ENCODE assay signal across 40 cellular contexts in the genomic region with DNA sequence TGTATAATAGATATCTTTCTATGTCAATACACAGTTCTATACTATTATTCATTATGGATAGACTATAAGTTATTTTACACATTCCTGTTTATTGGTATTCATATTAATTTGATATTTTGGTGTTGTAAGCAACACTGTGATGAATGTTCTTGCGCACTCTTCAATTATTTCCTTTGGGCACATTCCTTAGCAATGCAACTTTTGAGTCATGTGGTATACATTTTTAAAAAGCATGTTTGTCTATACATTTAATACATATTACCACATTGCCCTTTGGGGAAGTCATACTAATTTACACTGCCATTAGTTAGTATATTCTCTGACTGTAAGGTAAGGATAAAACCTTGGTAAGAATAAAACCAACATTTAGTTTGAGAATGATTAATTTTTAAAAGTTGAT. TPM values are rescaled to one million over a fixed set of nuclear protein-coding genes. Genes with fewer than 3 reads are reported as not detected.
"Had no signal": no experiment of that assay in that cellular context is flagged by ENCODE, and none has a peak within 500 bp of the region (broad histone marks: within the 10 kb centered on the region; RNA-seq: fewer than 3 reads in every experiment).

No MANE protein-coding gene starts in this region.

- H3K4me1 ChIP-seq: adrenal gland, ascending aorta, body of pancreas, breast epithelium had no signal

- H3K27me3 ChIP-seq: adrenal gland, ascending aorta, body of pancreas, brain microvascular endothelial cell, breast epithelium, cardiac muscle cell had no signal

- H3K4me3 Mint-ChIP-seq: activated naive CD4-positive, alpha-beta T cell treated with anti-CD3 and anti-CD28 coated beads for 36 hours; activated naive CD4-positive, alpha-beta T cell treated with anti-CD3 and anti-CD28 coated beads, Interleukin-2, amount 10 ng/mL, durations not matched to agents 7 days and 5 days; activated naive CD4-positive, alpha-beta T cell treated with anti-CD3 and anti-CD28 coated beads, Interleukin-2, amount 50 U/mL, for 24 hours; activated naive CD8-positive, alpha-beta T cell; activated naive CD8-positive, alpha-beta T cell treated with anti-CD3 and anti-CD28 coated beads for 36 hours; activated naive CD8-positive, alpha-beta T cell treated with anti-CD3 and anti-CD28 coated beads, Interleukin-2, amount 10 ng/mL, durations not matched to agents 7 days and 5 days; activated naive CD8-positive, alpha-beta T cell treated with anti-CD3 and anti-CD28 coated beads, Interleukin-2, amount 50 U/mL, for 24 hours; activated T-cell treated with anti-CD3 and anti-CD28 coated beads, Interleukin-2, amount 50 U/mL, for 24 hours; activated T-cell treated with anti-CD3 and anti-CD28 coated beads, Interleukin-2, amount 50 U/mL, for 4 hours; activated T-cell treated with anti-CD3 and anti-CD28 coated beads, Interleukin-2, amount 50 U/mL, for 72 hours; activated T-helper 1 cell treated with anti-CD3 and anti-CD28 coated beads, Interleukin-12 subunit alpha, Interleukin-12 subunit beta, Interleukin-2, Interleukin-4 antibody, amounts not matched to agents 30 ng/mL and 10 ng/mL and 1 ng/mL, durations not matched to agents 14 hours and 24 hours and 36 hours; activated T-helper 17 cell treated with anti-CD3 and anti-CD28 coated beads, Interleukin-2, amount 50 U/mL, for 72 hours; brain; central memory CD8-positive, alpha-beta T cell had no signal

- H3K27me3 Mint-ChIP-seq: brain had no signal

- H3K36me3 ChIP-seq: adrenal gland, ascending aorta, brain microvascular endothelial cell, breast epithelium, cardiac muscle cell had no signal

- H3K36me3 Mint-ChIP-seq: activated naive CD4-positive, alpha-beta T cell treated with anti-CD3 and anti-CD28 coated beads, Interleukin-2, amount 10 ng/mL, durations not matched to agents 7 days and 5 days; activated naive CD4-positive, alpha-beta T cell treated with anti-CD3 and anti-CD28 coated beads, Interleukin-2, amount 50 U/mL, for 24 hours; activated naive CD4-positive, alpha-beta T cell treated with anti-CD3 and anti-CD28 coated beads, Interleukin-2, amount 50 U/mL, for 72 hours; activated naive CD8-positive, alpha-beta T cell; activated naive CD8-positive, alpha-beta T cell treated with anti-CD3 and anti-CD28 coated beads for 36 hours; activated naive CD8-positive, alpha-beta T cell treated with anti-CD3 and anti-CD28 coated beads, Interleukin-2, amount 10 ng/mL, durations not matched to agents 7 days and 5 days; brain had no signal

- H3K4me1 Mint-ChIP-seq: activated naive CD4-positive, alpha-beta T cell treated with anti-CD3 and anti-CD28 coated beads, Interleukin-2, amount 10 ng/mL, durations not matched to agents 7 days and 5 days; activated naive CD4-positive, alpha-beta T cell treated with anti-CD3 and anti-CD28 coated beads, Interleukin-2, amount 50 U/mL, for 24 hours; activated naive CD8-positive, alpha-beta T cell treated with anti-CD3 and anti-CD28 coated beads for 36 hours; activated naive CD8-positive, alpha-beta T cell treated with anti-CD3 and anti-CD28 coated beads, Interleukin-2, amount 10 ng/mL, durations not matched to agents 7 days and 5 days; activated naive CD8-positive, alpha-beta T cell treated with anti-CD3 and anti-CD28 coated beads, Interleukin-2, amount 50 U/mL, for 24 hours; activated T-helper 17 cell treated with anti-CD3 and anti-CD28 coated beads, Interleukin-2, amount 50 U/mL, for 72 hours; central memory CD8-positive, alpha-beta T cell had no signal

- H3K27ac ChIP-seq: adrenal gland, ascending aorta, body of pancreas, brain microvascular endothelial cell, breast epithelium, cardiac muscle cell had no signal

- H3K9me3 Mint-ChIP-seq: activated naive CD4-positive, alpha-beta T cell treated with anti-CD3 and anti-CD28 coated beads for 36 hours; activated naive CD4-positive, alpha-beta T cell treated with anti-CD3 and anti-CD28 coated beads, Interleukin-2, amount 10 ng/mL, durations not matched to agents 7 days and 5 days; activated naive CD4-positive, alpha-beta T cell treated with anti-CD3 and anti-CD28 coated beads, Interleukin-2, amount 50 U/mL, for 24 hours; activated naive CD4-positive, alpha-beta T cell treated with anti-CD3 and anti-CD28 coated beads, Interleukin-2, amount 50 U/mL, for 72 hours; activated naive CD8-positive, alpha-beta T cell treated with anti-CD3 and anti-CD28 coated beads for 36 hours; activated naive CD8-positive, alpha-beta T cell treated with anti-CD3 and anti-CD28 coated beads, Interleukin-2, amount 10 ng/mL, durations not matched to agents 7 days and 5 days; activated naive CD8-positive, alpha-beta T cell treated with anti-CD3 and anti-CD28 coated beads, Interleukin-2, amount 50 U/mL, for 24 hours; activated T-cell treated with anti-CD3 and anti-CD28 coated beads, Interleukin-2, amount 50 U/mL, for 24 hours; activated T-cell treated with anti-CD3 and anti-CD28 coated beads, Interleukin-2, amount 50 U/mL, for 4 hours; activated T-cell treated with anti-CD3 and anti-CD28 coated beads, Interleukin-2, amount 50 U/mL, for 72 hours; activated T-helper 1 cell treated with anti-CD3 and anti-CD28 coated beads, Interleukin-12 subunit alpha, Interleukin-12 subunit beta, Interleukin-2, Interleukin-4 antibody, amounts not matched to agents 30 ng/mL and 10 ng/mL and 1 ng/mL, durations not matched to agents 14 hours and 24 hours and 36 hours; activated T-helper 17 cell treated with anti-CD3 and anti-CD28 coated beads, Interleukin-2, amount 50 U/mL, for 72 hours; activated T-helper 2 cell treated with anti-CD3 and anti-CD28 coated beads, Interferon-gamma antibody, Interleukin-2, Interleukin-4, amounts not matched to agents 10 μg/mL and 5 μg/mL and 100 μg/mL, durations not matched to agents 14 hours and 24 hours and 36 hours; brain; central memory CD8-positive, alpha-beta T cell had no signal

- FAIRE-seq: astrocyte had no signal

- H3K9me3 ChIP-seq: adrenal gland, ascending aorta, body of pancreas, breast epithelium had no signal

- H3K4me3 ChIP-seq: adrenal gland, ascending aorta, body of pancreas, breast epithelium, cardiac muscle cell had no signal

- H3K27ac Mint-ChIP-seq: activated naive CD4-positive, alpha-beta T cell treated with anti-CD3 and anti-CD28 coated beads for 36 hours; activated naive CD4-positive, alpha-beta T cell treated with anti-CD3 and anti-CD28 coated beads, Interleukin-2, amount 10 ng/mL, durations not matched to agents 7 days and 5 days; activated naive CD4-positive, alpha-beta T cell treated with anti-CD3 and anti-CD28 coated beads, Interleukin-2, amount 50 U/mL, for 24 hours; activated naive CD4-positive, alpha-beta T cell treated with anti-CD3 and anti-CD28 coated beads, Interleukin-2, amount 50 U/mL, for 72 hours; activated naive CD8-positive, alpha-beta T cell; activated naive CD8-positive, alpha-beta T cell treated with anti-CD3 and anti-CD28 coated beads for 36 hours; activated naive CD8-positive, alpha-beta T cell treated with anti-CD3 and anti-CD28 coated beads, Interleukin-2, amount 10 ng/mL, durations not matched to agents 7 days and 5 days; activated naive CD8-positive, alpha-beta T cell treated with anti-CD3 and anti-CD28 coated beads, Interleukin-2, amount 50 U/mL, for 24 hours; activated T-cell treated with anti-CD3 and anti-CD28 coated beads, Interleukin-2, amount 50 U/mL, for 24 hours; activated T-cell treated with anti-CD3 and anti-CD28 coated beads, Interleukin-2, amount 50 U/mL, for 72 hours; activated T-helper 1 cell treated with anti-CD3 and anti-CD28 coated beads, Interleukin-12 subunit alpha, Interleukin-12 subunit beta, Interleukin-2, Interleukin-4 antibody, amounts not matched to agents 30 ng/mL and 10 ng/mL and 1 ng/mL, durations not matched to agents 14 hours and 24 hours and 36 hours; activated T-helper 17 cell treated with anti-CD3 and anti-CD28 coated beads, Interleukin-2, amount 50 U/mL, for 72 hours; activated T-helper 2 cell treated with anti-CD3 and anti-CD28 coated beads, Interferon-gamma antibody, Interleukin-2, Interleukin-4, amounts not matched to agents 10 μg/mL and 5 μg/mL and 100 μg/mL, durations not matched to agents 14 hours and 24 hours and 36 hours; brain had no signal

- DNase-seq: activated effector memory CD4-positive, alpha-beta T cell treated with anti-CD3 and anti-CD28 coated beads, Interleukin-2, amount 50 U/mL, for 16 hours; activated effector memory CD4-positive, alpha-beta T cell treated with Interleukin-2 at 50 U/mL for 16 hours; activated gamma-delta T cell; activated gamma-delta T cell treated with Interleukin-2 at 50 U/mL for 16 hours; activated naive CD4-positive, alpha-beta T cell; activated naive CD4-positive, alpha-beta T cell treated with anti-CD3 and anti-CD28 coated beads for 36 hours; activated naive CD4-positive, alpha-beta T cell treated with anti-CD3 and anti-CD28 coated beads, Interleukin-2, amount 10 ng/mL, durations not matched to agents 7 days and 5 days; activated naive CD4-positive, alpha-beta T cell treated with anti-CD3 and anti-CD28 coated beads, Interleukin-2, amount 50 U/mL, for 16 hours; activated naive CD4-positive, alpha-beta T cell treated with Interleukin-2 at 50 U/mL for 16 hours; activated naive CD8-positive, alpha-beta T cell treated with anti-CD3 and anti-CD28 coated beads for 36 hours; activated naive CD8-positive, alpha-beta T cell treated with anti-CD3 and anti-CD28 coated beads, Interleukin-2, amount 10 ng/mL, durations not matched to agents 7 days and 5 days; activated naive CD8-positive, alpha-beta T cell treated with anti-CD3 and anti-CD28 coated beads, Interleukin-2, amount 50 U/mL, for 24 hours; activated T-cell treated with anti-CD3 and anti-CD28 coated beads for 4 hours; activated T-cell treated with anti-CD3 and anti-CD28 coated beads, Interleukin-2, amount 50 U/mL, for 1 hour; activated T-cell treated with anti-CD3 and anti-CD28 coated beads, Interleukin-2, amount 50 U/mL, for 24 hours; activated T-cell treated with anti-CD3 and anti-CD28 coated beads, Interleukin-2, amount 50 U/mL, for 4 hours; activated T-cell treated with anti-CD3 and anti-CD28 coated beads, Interleukin-2, amount 50 U/mL, for 48 hours; activated T-cell treated with anti-CD3 and anti-CD28 coated beads, Interleukin-2, amount 50 U/mL, for 72 hours; adrenal gland; amniotic stem cell; amygdala; anterior cingulate cortex; aorta; body of pancreas; brain microvascular endothelial cell; caudate nucleus; central memory CD4-positive, alpha-beta T cell; cerebellar nuclear complex had no signal

RNA-seq across cellular contexts. Expression of a gene that starts 21.0 kb away (rescaled TPM):
- total RNA-seq: activated naive CD4-positive, alpha-beta T cell treated with anti-CD3 and anti-CD28 coated beads for 36 hours; activated T-helper 1 cell treated with anti-CD3 and anti-CD28 coated beads, Interleukin-12 subunit alpha, Interleukin-12 subunit beta, Interleukin-2, Interleukin-4 antibody, amounts not matched to agents 30 ng/mL and 10 ng/mL and 1 ng/mL, durations not matched to agents 14 hours and 24 hours and 36 hours; activated T-helper 17 cell treated with anti-CD3 and anti-CD28 coated beads, Interleukin-2, amount 50 U/mL, for 72 hours; activated T-helper 2 cell treated with anti-CD3 and anti-CD28 coated beads, Interferon-gamma antibody, Interleukin-2, Interleukin-4, amounts not matched to agents 10 μg/mL and 5 μg/mL and 100 μg/mL, durations not matched to agents 14 hours and 24 hours and 36 hours had no signal
